Comparison of ENCODE assay signal across 8 cellular contexts in genomic region chr20:64038579-64039292, GRCh38. TPM values are rescaled to one million over a fixed set of nuclear protein-coding genes. Genes with fewer than 3 reads are reported as not detected.
DNase-seq lines count a peak whose midpoint lies in the region; ATAC-seq and TF ChIP-seq lines count a peak whose summit lies in the region.

No MANE protein-coding gene starts in this region.

- peaks cover 2 to 12% (median 6%) of the 10 kb centered on the region in 3 donors for H3K4me1 Mint-ChIP-seq in IgD-negative memory B cell

- H3K36me3 Mint-ChIP-seq in IgD-negative memory B cell, result no peaks in the 10 kb centered on the region

- H3K36me3 ChIP-seq in psoas muscle (ENCODE audit: insufficient read depth in 1 of 2, low read depth in 1 of 2) (peaks cover 0 to 16% of the 10 kb centered on the region in 2 donors), uterus (no peaks in the 10 kb centered on the region)

- H3K9me3 Mint-ChIP-seq in IgD-negative memory B cell, result no peaks in the 10 kb centered on the region

- H3K27me3 Mint-ChIP-seq in IgD-negative memory B cell, result peaks cover 12% of the 10 kb centered on the region

- DNase-seq in COLO668 (lab: John Stamatoyannopoulos, UW; ENCODE audit: unreplicated experiment), result peak; percentile 88
- DNase-seq in SHP77 (lab: John Stamatoyannopoulos, UW), result peak; percentile 79 to 87
- peak; percentile 49 for DNase-seq in activated gamma-delta T cell (lab: John Stamatoyannopoulos, UW)
- DNase-seq in Right ventricle myocardium superior, result peak; percentile 85
- DNase-seq in psoas muscle, result peak; percentile 73 to 85
- DNase-seq in uterus, result peak; percentile 62 to 76

- H3K9me3 ChIP-seq in psoas muscle (no peaks in the 10 kb centered on the region), uterus (no peaks in the 10 kb centered on the region)

- intact Hi-C loops in Right ventricle myocardium superior (cut with DNase I), result no loop called here
- intact Hi-C loops in psoas muscle (cut with DNase I), result loop anchor here (1.0 to 5.0 kb wide), 2 partner anchors 82 to 84 kb away; no protein-coding TSS in a partner anchor
- intact Hi-C loops in uterus (cut with DNase I; ENCODE audit: low total_unique reads), result no loop called here

- peak overlapping the region; percentile 67 for H3K27ac ChIP-seq in psoas muscle
- peak overlapping the region in 1 of 2 donors; percentile 21 for H3K27ac ChIP-seq in uterus

- TF ChIP-seq POLR2A in uterus (IDR thresholded peaks at IDR 0.05), result peak in 1 of 2 donors; percentile 11

- peak; percentile 60 for TF ChIP-seq CTCF in psoas muscle (IDR thresholded peaks at IDR 0.05)
- peak; percentile 60 to 74 (median 65) for TF ChIP-seq CTCF in uterus (IDR thresholded peaks at IDR 0.05)

- peaks cover 0 to 71% (median 21%) of the 10 kb centered on the region in 3 donors for H3K27me3 ChIP-seq in psoas muscle (ENCODE audit: insufficient read depth in 3 of 3, low read length in 2 of 3)
- peaks cover 0 to 42% of the 10 kb centered on the region in 2 donors for H3K27me3 ChIP-seq in uterus

- H3K4me3 ChIP-seq in psoas muscle (peak overlapping the region; percentile 67), uterus (peak overlapping the region; percentile 20 to 23)

- ATAC-seq in GM19468 (IDR thresholded peaks at IDR 0.05; ENCODE audit: extremely low read depth, unreplicated experiment) (peak; percentile 31), Right ventricle myocardium superior (ENCODE audit: poor library complexity) (peak; percentile 92), psoas muscle (peak; percentile 81 to 88 (median 84))

- H3K4me1 ChIP-seq in psoas muscle (peaks cover 10% of the 10 kb centered on the region), uterus (peaks cover 0 to 22% of the 10 kb centered on the region in 2 donors)

- 0 to 1% (median 1%) methylated on average over 53 to 88 of the region's 88 CpGs for WGBS in psoas muscle, 3 donors

- peak overlapping the region in 2 of 3 donors; percentile 23 to 67 for H3K27ac Mint-ChIP-seq in IgD-negative memory B cell

- peak overlapping the region in 3 of 4 donors; percentile 70 to 88 (median 86) for H3K4me3 Mint-ChIP-seq in IgD-negative memory B cell

RNA-seq across cellular contexts. Expression of gene C20orf204, which starts 2.8 kb away (rescaled TPM):
- polyA plus RNA-seq in IgD-negative memory B cell (not detected), psoas muscle (under 1 TPM in 2 of 3 donors, not detected in 1; 0.30 to 0.64 TPM)
- total RNA-seq in Right ventricle myocardium superior (0.38 TPM), psoas muscle (under 1 TPM; 0.25 to 0.71 (median 0.55) TPM), uterus (1 to 10 TPM in 2 of 4 donors, under 1 TPM in 1, not detected in 1; 0.26 to 2.9 (median 1.9) TPM)

RNA-seq across cellular contexts. Expression of gene SOX18, which starts 10.7 kb away (rescaled TPM):
- polyA plus RNA-seq in IgD-negative memory B cell (not detected), psoas muscle (10 to 100 TPM in 1 of 3 donors, 1 to 10 TPM in 2; 4.2 to 15.4 (median 6.5) TPM)
- total RNA-seq in Right ventricle myocardium superior (34.3 TPM), psoas muscle (10 to 100 TPM; 11.7 to 50.8 (median 30.5) TPM), uterus (100 to 1,000 TPM in 1 of 4 donors, 10 to 100 TPM in 2, 1 to 10 TPM in 1; 6.7 to 116 (median 19.1) TPM)

RNA-seq across cellular contexts. Expression of gene TCEA2, which starts 24.3 kb away (rescaled TPM):
- polyA plus RNA-seq in IgD-negative memory B cell (41.3 TPM), psoas muscle (10 to 100 TPM; 15.1 to 24.9 (median 15.6) TPM)
- total RNA-seq in Right ventricle myocardium superior (34.6 TPM), psoas muscle (10 to 100 TPM; 30.2 to 43.4 (median 37.6) TPM), uterus (10 to 100 TPM; 21.5 to 75.4 (median 27.2) TPM)

RNA-seq across cellular contexts. Expression of gene RGS19, which starts 40.6 kb away (rescaled TPM):
- polyA plus RNA-seq in IgD-negative memory B cell, result 202 TPM
- 6.7 TPM for total RNA-seq in Right ventricle myocardium superior
- 1 to 10 TPM; 2.0 to 3.5 (median 2.4) TPM for total RNA-seq in psoas muscle
- polyA plus RNA-seq in psoas muscle, result 1 to 10 TPM; 3.7 to 5.7 (median 3.8) TPM
- 10 to 100 TPM in 1 of 4 donors, 1 to 10 TPM in 3; 4.6 to 38.8 (median 6.7) TPM for total RNA-seq in uterus

RNA-seq across cellular contexts. Expression of gene OPRL1, which starts 41.1 kb away (rescaled TPM):
- 3.7 TPM for polyA plus RNA-seq in IgD-negative memory B cell
- 0.75 TPM for total RNA-seq in Right ventricle myocardium superior
- total RNA-seq in psoas muscle, result under 1 TPM; 0.17 to 0.94 (median 0.21) TPM
- polyA plus RNA-seq in psoas muscle, result under 1 TPM; 0.03 to 0.08 (median 0.08) TPM
- 1 to 10 TPM in 1 of 4 donors, under 1 TPM in 2, not detected in 1; 0.51 to 1.9 (median 0.64) TPM for total RNA-seq in uterus

Comparison
In these comparisons a context has a peak if more than half of its experiments do, and no peak if none do; other contexts are left out.
1. ATAC-seq: peak in every context shown above with its lines; median percentile 92 in Right ventricle myocardium superior; 84 in psoas muscle; 31 in GM19468.
2. intact Hi-C loops: an anchor here in psoas muscle (1.0 to 5.0 kb wide); none called in Right ventricle myocardium superior and uterus.